Comparison of ENCODE assay signal across 8 cellular contexts in the genomic region with DNA sequence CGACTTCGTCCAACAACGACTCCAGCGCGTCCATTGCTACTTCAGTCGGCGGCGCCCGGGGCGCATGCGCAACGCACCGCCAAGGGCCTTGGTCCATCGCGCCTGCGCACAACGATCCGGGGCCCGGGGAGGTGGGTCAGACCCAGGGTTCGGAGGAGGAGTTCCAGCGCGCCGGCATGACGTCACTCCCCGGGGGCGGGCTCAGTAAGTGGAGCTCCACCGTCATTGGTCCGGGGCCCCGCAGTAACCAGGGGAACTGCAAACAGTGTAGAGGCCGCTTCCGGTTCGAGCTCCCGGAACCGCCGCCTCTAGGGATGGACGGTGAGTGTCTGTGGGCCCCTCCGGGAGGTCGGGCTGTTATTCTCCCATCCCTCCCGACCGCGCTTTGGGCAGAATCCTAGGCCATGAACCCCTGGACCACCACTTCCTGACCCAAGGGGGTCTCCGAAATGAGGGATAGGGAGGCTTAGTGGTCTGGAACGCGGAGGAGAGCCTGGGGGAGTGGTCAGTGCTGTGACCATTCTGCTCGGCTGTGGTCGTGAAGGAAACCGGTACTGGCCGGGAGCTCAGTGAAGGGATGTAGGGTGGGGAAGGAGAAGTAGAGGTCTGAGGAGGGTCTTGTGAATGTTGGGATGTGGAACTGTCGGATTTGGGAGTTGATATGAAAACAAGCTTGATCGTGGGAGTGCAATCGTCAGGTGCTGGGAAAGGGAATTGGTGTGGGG. TPM values are rescaled to one million over a fixed set of nuclear protein-coding genes. Genes with fewer than 3 reads are reported as not detected.
DNase-seq lines count a peak whose midpoint lies in the region; ATAC-seq and TF ChIP-seq lines count a peak whose summit lies in the region.

A gene with protein sequence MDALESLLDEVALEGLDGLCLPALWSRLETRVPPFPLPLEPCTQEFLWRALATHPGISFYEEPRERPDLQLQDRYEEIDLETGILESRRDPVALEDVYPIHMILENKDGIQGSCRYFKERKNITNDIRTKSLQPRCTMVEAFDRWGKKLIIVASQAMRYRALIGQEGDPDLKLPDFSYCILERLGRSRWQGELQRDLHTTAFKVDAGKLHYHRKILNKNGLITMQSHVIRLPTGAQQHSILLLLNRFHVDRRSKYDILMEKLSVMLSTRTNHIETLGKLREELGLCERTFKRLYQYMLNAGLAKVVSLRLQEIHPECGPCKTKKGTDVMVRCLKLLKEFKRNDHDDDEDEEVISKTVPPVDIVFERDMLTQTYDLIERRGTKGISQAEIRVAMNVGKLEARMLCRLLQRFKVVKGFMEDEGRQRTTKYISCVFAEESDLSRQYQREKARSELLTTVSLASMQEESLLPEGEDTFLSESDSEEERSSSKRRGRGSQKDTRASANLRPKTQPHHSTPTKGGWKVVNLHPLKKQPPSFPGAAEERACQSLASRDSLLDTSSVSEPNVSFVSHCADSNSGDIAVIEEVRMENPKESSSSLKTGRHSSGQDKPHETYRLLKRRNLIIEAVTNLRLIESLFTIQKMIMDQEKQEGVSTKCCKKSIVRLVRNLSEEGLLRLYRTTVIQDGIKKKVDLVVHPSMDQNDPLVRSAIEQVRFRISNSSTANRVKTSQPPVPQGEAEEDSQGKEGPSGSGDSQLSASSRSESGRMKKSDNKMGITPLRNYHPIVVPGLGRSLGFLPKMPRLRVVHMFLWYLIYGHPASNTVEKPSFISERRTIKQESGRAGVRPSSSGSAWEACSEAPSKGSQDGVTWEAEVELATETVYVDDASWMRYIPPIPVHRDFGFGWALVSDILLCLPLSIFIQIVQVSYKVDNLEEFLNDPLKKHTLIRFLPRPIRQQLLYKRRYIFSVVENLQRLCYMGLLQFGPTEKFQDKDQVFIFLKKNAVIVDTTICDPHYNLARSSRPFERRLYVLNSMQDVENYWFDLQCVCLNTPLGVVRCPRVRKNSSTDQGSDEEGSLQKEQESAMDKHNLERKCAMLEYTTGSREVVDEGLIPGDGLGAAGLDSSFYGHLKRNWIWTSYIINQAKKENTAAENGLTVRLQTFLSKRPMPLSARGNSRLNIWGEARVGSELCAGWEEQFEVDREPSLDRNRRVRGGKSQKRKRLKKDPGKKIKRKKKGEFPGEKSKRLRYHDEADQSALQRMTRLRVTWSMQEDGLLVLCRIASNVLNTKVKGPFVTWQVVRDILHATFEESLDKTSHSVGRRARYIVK (N-terminal part only) (minus strand): TSS at position 57 of the 725 bp plus-strand sequence. CDS start 23 bp downstream, at position 34.
Gene KATNIP, plus strand, starts transcription at position 288 of the 725 bp plus-strand sequence. Its CDS starts 27 bp downstream, at position 315.

- DNase-seq in Calu3: peak; percentile 100
- DNase-seq in activated CD8-positive, alpha-beta memory T cell treated with anti-CD3 and anti-CD28 coated beads, Interleukin-2, amount 50 U/mL, for 4 hours: peak; percentile 100
- DNase-seq in endothelial cell (ENCODE audit: low spot score): peak; percentile 100
- DNase-seq in middle frontal gyrus (ENCODE audit: extremely low spot score, low spot score): peak; percentile 100
- peak; percentile 100 for DNase-seq in stimulated activated CD8-positive, alpha-beta memory T cell treated with anti-CD3 and anti-CD28 coated beads, Interleukin-2, amount 100 ng/mL, for 48 hours (ENCODE audit: low read depth in 2 of 2)

- 1% methylated on average over 51 of the region's 51 CpGs for WGBS in HUES64

- H3K9me2 ChIP-seq in OCI-LY1 (ENCODE audit: low read depth, low read length): no peaks in the 10 kb centered on the region

- no peaks in the 10 kb centered on the region for H3F3A ChIP-seq in OCI-LY1 (ENCODE audit: insufficient read depth, low read length)

- H3K27ac Mint-ChIP-seq in Calu3 (ENCODE audit: unreplicated experiment) (peak within 1 kb of the TSS; percentile 98), endothelial cell (ENCODE audit: unreplicated experiment) (peak within 1 kb of the TSS; percentile 100)

- peak within 1 kb of the TSS; percentile 80 for H3K9ac ChIP-seq in HUES64 (ENCODE audit: low read depth, low read length)
- peak within 1 kb of the TSS; percentile 89 for H3K9ac ChIP-seq in OCI-LY1 (ENCODE audit: low read length)

- H3K4me1 Mint-ChIP-seq in Calu3 (ENCODE audit: low read depth, unreplicated experiment) (peaks cover 35% of the 10 kb centered on the region), endothelial cell (ENCODE audit: unreplicated experiment) (peaks cover 19% of the 10 kb centered on the region)

- TF ChIP-seq CTCF in Calu3 (IDR thresholded peaks at IDR 0.05; ENCODE audit: unreplicated experiment) (no peak), OCI-LY1 (IDR thresholded peaks at IDR 0.05; ENCODE audit: low read length) (no peak), endothelial cell (IDR thresholded peaks at IDR 0.05; ENCODE audit: unreplicated experiment) (no peak)

- H3K9me3 ChIP-seq in HUES64 (ENCODE audit: insufficient read depth, low read depth, low read length) (no peaks in the 10 kb centered on the region), OCI-LY1 (ENCODE audit: low read length) (no peaks in the 10 kb centered on the region)

- H3K9me3 Mint-ChIP-seq in Calu3 (ENCODE audit: low read depth, unreplicated experiment) (no peaks in the 10 kb centered on the region), endothelial cell (ENCODE audit: unreplicated experiment) (no peaks in the 10 kb centered on the region)

- H2AFZ ChIP-seq in OCI-LY1 (ENCODE audit: low read length): peak within 1 kb of the TSS; percentile 90; the same call in 1 of the 2 replicates

- H3K4me3 Mint-ChIP-seq in Calu3 (ENCODE audit: low read depth, unreplicated experiment) (peak within 1 kb of the TSS; percentile 95), endothelial cell (ENCODE audit: unreplicated experiment) (peak within 1 kb of the TSS; percentile 100)

- peak within 1 kb of the TSS; percentile 100 for H3K4me2 ChIP-seq in OCI-LY1 (ENCODE audit: low read length)

- BruUV-seq in Calu3 (replicated peaks; lab: Mats Ljungman, UMichigan): no TSS peak

- H3K27ac ChIP-seq in HUES64 (ENCODE audit: low read depth, low read length) (peak within 1 kb of the TSS; percentile 36; the same call in 1 of the 2 replicates), OCI-LY1 (ENCODE audit: low read depth, low read length, poor library complexity, severe bottlenecking) (no peak within 1 kb of the TSS)

- H3K4me3 ChIP-seq in HUES64 (ENCODE audit: low read length): peak within 1 kb of the TSS; percentile 96
- H3K4me3 ChIP-seq in OCI-LY1 (ENCODE audit: low read depth, low read length, poor library complexity, severe bottlenecking): peak within 1 kb of the TSS; percentile 99

- no peaks in the 10 kb centered on the region for H4K20me1 ChIP-seq in OCI-LY1 (ENCODE audit: insufficient read depth, low read length)

- H3K27me3 Mint-ChIP-seq in Calu3 (ENCODE audit: unreplicated experiment) (no peaks in the 10 kb centered on the region), endothelial cell (ENCODE audit: unreplicated experiment) (peaks cover 7% of the 10 kb centered on the region)

- peaks cover 9% of the 10 kb centered on the region for H3K79me2 ChIP-seq in OCI-LY1 (ENCODE audit: insufficient read depth, low read length)

- CTCF ChIA-PET in Calu3 (lab: Charles Lee): interaction anchor here (0.6 to 1.7 kb wide), 8 partner anchors 39 to 1329 kb away, joined by 3 to 13 read pairs (median 4); partner anchors contain the start of gene KDM8

- H3K36me3 Mint-ChIP-seq in Calu3 (ENCODE audit: insufficient read depth, unreplicated experiment): peaks cover 40% of the 10 kb centered on the region
- H3K36me3 Mint-ChIP-seq in endothelial cell (ENCODE audit: low read depth, unreplicated experiment): peaks cover 20% of the 10 kb centered on the region

- peak; percentile 96 for ATAC-seq in GM21447 (IDR thresholded peaks at IDR 0.05; ENCODE audit: unreplicated experiment)

- H3K4me1 ChIP-seq in HUES64 (ENCODE audit: insufficient read depth, low read length) (peaks cover 5% of the 10 kb centered on the region; the same call in 1 of the 2 replicates), OCI-LY1 (ENCODE audit: insufficient read depth, low read length, severe bottlenecking) (peaks cover 25% of the 10 kb centered on the region)

- intact Hi-C loops in Calu3 (cut with micrococcal nuclease; ENCODE audit: unreplicated experiment): no loop called here

- H3K27me3 ChIP-seq in HUES64 (ENCODE audit: insufficient read depth, low read length) (no peaks in the 10 kb centered on the region), OCI-LY1 (ENCODE audit: insufficient read depth, low read length) (no peaks in the 10 kb centered on the region)

- H3K36me3 ChIP-seq in HUES64 (ENCODE audit: insufficient read depth, low read length): peaks cover 12% of the 10 kb centered on the region
- peaks cover 5% of the 10 kb centered on the region; the same call in 1 of the 2 replicates for H3K36me3 ChIP-seq in OCI-LY1 (ENCODE audit: insufficient read depth, low read length)

RNA-seq across cellular contexts. Expression of the first gene that starts in this region (rescaled TPM):
- total RNA-seq in Calu3 (2022) (88.5 and 90.9 TPM in 2 replicates), endothelial cell (ENCODE audit: unreplicated experiment) (98.7 TPM)
- polyA plus RNA-seq in HUES64 (2013, experiment 1 of 2): 60.3 TPM
- polyA plus RNA-seq in HUES64 (2013, experiment 2 of 2): 59.6 TPM

RNA-seq across cellular contexts. Expression of gene KATNIP, which starts in this region (rescaled TPM):
- total RNA-seq in Calu3 (2022): 37.8 and 46.9 TPM in 2 replicates
- 7.1 TPM for polyA plus RNA-seq in HUES64 (2013, experiment 1 of 2)
- polyA plus RNA-seq in HUES64 (2013, experiment 2 of 2): 9.1 TPM
- total RNA-seq in endothelial cell (ENCODE audit: unreplicated experiment): 26.2 TPM
